Comparison of ENCODE assay signal across 1 cellular context in genomic region chr12:63843613-63844390, GRCh38.
A peak's percentile ranks its signal among the peaks of the same experiment; 100 is the strongest.
TF ChIP-seq lines count a peak whose summit lies in the region.

No MANE protein-coding gene starts in this region.

TF ChIP-seq in K562, 482 proteins besides CTCF, POLR2A, EP300 and RAD21 (continued from another document and continues in another):
- TF ChIP-seq CHAMP1 (IDR thresholded peaks at IDR 0.05) (no peak), IRF9 (tag; IDR thresholded peaks at IDR 0.05) (no peak), KDM4B (IDR thresholded peaks at IDR 0.05; ENCODE audit: borderline replicate concordance in 2 of 2, low read depth in 1 of 2) (no peak), ELK1 (CRISPR knock-in tag; IDR thresholded peaks at IDR 0.05) (no peak), ESRRA (IDR thresholded peaks at IDR 0.05; ENCODE audit: borderline replicate concordance, low read depth) (0 out of 2 replicates have a peak, but pooled peaks have one; percentile 11), E2F5 (CRISPR knock-in tag; IDR thresholded peaks at IDR 0.05) (no peak), POLR2G (IDR thresholded peaks at IDR 0.05; ENCODE audit: low read depth, low read length) (0 out of 2 replicates have a peak, but pooled peaks have one; percentile 17), ZNF511 (CRISPR knock-in tag; IDR thresholded peaks at IDR 0.05) (no peak; the same call in 1 of the 2 replicates), HES1 (IDR thresholded peaks at IDR 0.05; ENCODE audit: low read depth) (no peak), NCOR1 (IDR thresholded peaks at IDR 0.05) (no peak), MNT (conservative IDR thresholded peaks at IDR 0.05) (peak in 1 of 2 experiments; percentile 60; a peak in 3 of 4 replicates), VEZF1 (CRISPR knock-in tag; IDR thresholded peaks at IDR 0.05) (0 out of 2 replicates have a peak, but pooled peaks have one; percentile 36), PBX2 (CRISPR knock-in tag; IDR thresholded peaks at IDR 0.05; ENCODE audit: low read depth) (no peak), PBX2 (tag; conservative IDR thresholded peaks at IDR 0.05; ENCODE audit: low read depth) (no peak), ZNF766 (CRISPR knock-in tag; conservative IDR thresholded peaks at IDR 0.05) (0 out of 2 replicates have a peak, but pooled peaks have one; percentile 46), GTF2F1 (IDR thresholded peaks at IDR 0.05; ENCODE audit: low read depth, low read length) (no peak), ETV5 (CRISPR knock-in tag; IDR thresholded peaks at IDR 0.05; ENCODE audit: low read depth) (no peak), ESRRB (CRISPR knock-in tag; IDR thresholded peaks at IDR 0.05; ENCODE audit: borderline replicate concordance) (no peak), GTF2E2 (tag; IDR thresholded peaks at IDR 0.05) (no peak), MAX (CRISPR knock-in tag; IDR thresholded peaks at IDR 0.05) (peak; percentile 81), HMGXB4 (CRISPR knock-in tag; IDR thresholded peaks at IDR 0.05) (no peak), SIN3A (IDR thresholded peaks at IDR 0.05; ENCODE audit: borderline replicate concordance in 2 of 2, control insufficient read depth in 1 of 2, low read depth in 2 of 2, low read length in 2 of 2) (no peak), ZFP36 (IDR thresholded peaks at IDR 0.05; ENCODE audit: low read depth, low read length, partially characterized antibody) (no peak), MECOM (CRISPR knock-in tag; IDR thresholded peaks at IDR 0.05) (no peak), MAZ (CRISPR knock-in tag; conservative IDR thresholded peaks at IDR 0.05 in 1 of 2, IDR thresholded peaks at IDR 0.05 in 1 of 2) (peak; percentile 29 to 32; a peak in 1 of 4 replicates), SUPT5H (IDR thresholded peaks at IDR 0.05) (no peak), ZNF699 (CRISPR knock-in tag; IDR thresholded peaks at IDR 0.05; ENCODE audit: insufficient replicate concordance) (no peak), DIDO1 (tag; IDR thresholded peaks at IDR 0.05; ENCODE audit: low read depth) (no peak), ZBTB9 (CRISPR knock-in tag; IDR thresholded peaks at IDR 0.05) (no peak), TSHZ1 (CRISPR knock-in tag; IDR thresholded peaks at IDR 0.05) (no peak), NELFE (IDR thresholded peaks at IDR 0.05; ENCODE audit: insufficient read depth, insufficient read length) (no peak), ATF4 (CRISPR knock-in tag; IDR thresholded peaks at IDR 0.05) (no peak), WHSC1 (IDR thresholded peaks at IDR 0.05; ENCODE audit: low read length) (no peak), FUS (optimal IDR thresholded peaks at IDR 0.05; ENCODE audit: low read depth, low read length) (peak; percentile 25)
